1 cellular context compared by ENCODE assay signal in genomic region chr3:58009026-58009748, GRCh38.
A peak's percentile ranks its signal among the peaks of the same experiment; 100 is the strongest.
TF ChIP-seq lines count a peak whose summit lies in the region.

No MANE protein-coding gene starts in this region.

TF ChIP-seq in HepG2, 621 proteins besides CTCF, POLR2A, EP300 and RAD21 (continued from another document):
- TF ChIP-seq MLX (CRISPR knock-in tag; IDR thresholded peaks at IDR 0.05): no peak
- peak; percentile 71; the same call in 1 of the 2 replicates for TF ChIP-seq ZNF501 (CRISPR knock-in tag; IDR thresholded peaks at IDR 0.05)
- peak; percentile 25; the same call in 1 of the 2 replicates for TF ChIP-seq ZNF687 (CRISPR knock-in tag; IDR thresholded peaks at IDR 0.05)
- TF ChIP-seq TRIM22 (IDR thresholded peaks at IDR 0.05): no peak
- no peak for TF ChIP-seq MAF1 (CRISPR knock-in tag; IDR thresholded peaks at IDR 0.05; ENCODE audit: borderline replicate concordance)
- TF ChIP-seq ZNF558 (CRISPR knock-in tag; IDR thresholded peaks at IDR 0.05; ENCODE audit: borderline replicate concordance): 0 out of 2 replicates have a peak, but pooled peaks have one; percentile 49
- TF ChIP-seq DMTF1 (CRISPR knock-in tag; IDR thresholded peaks at IDR 0.05): 0 out of 2 replicates have a peak, but pooled peaks have one; percentile 42
- 0 out of 2 replicates have a peak, but pooled peaks have one; percentile 32 for TF ChIP-seq ZNF3 (CRISPR knock-in tag; IDR thresholded peaks at IDR 0.05)
- peak; percentile 34 for TF ChIP-seq AGO2 (optimal IDR thresholded peaks at IDR 0.05; ENCODE audit: low read depth, low read length)
- no peak for TF ChIP-seq NBN (conservative IDR thresholded peaks at IDR 0.05)
- TF ChIP-seq ASH2L (IDR thresholded peaks at IDR 0.05; ENCODE audit: insufficient read length, low read depth, low read length): peak; percentile 23
- no peak for TF ChIP-seq ZBTB25 (CRISPR knock-in tag; IDR thresholded peaks at IDR 0.05)
- TF ChIP-seq CCDC6 (CRISPR knock-in tag; IDR thresholded peaks at IDR 0.05): no peak
- no peak for TF ChIP-seq ZBTB33 (CRISPR knock-in tag; IDR thresholded peaks at IDR 0.05)
- TF ChIP-seq RBM22 (optimal IDR thresholded peaks at IDR 0.05; ENCODE audit: low read length): peak; percentile 24
- TF ChIP-seq ZBTB8A (CRISPR knock-in tag; IDR thresholded peaks at IDR 0.05; ENCODE audit: borderline replicate concordance, low read depth): no peak
- TF ChIP-seq ZNF138 (CRISPR knock-in tag; IDR thresholded peaks at IDR 0.05; ENCODE audit: low read depth): 0 out of 2 replicates have a peak, but pooled peaks have one; percentile 45
- TF ChIP-seq ARNT (IDR thresholded peaks at IDR 0.05): no peak
- no peak; the same call in 1 of the 2 replicates for TF ChIP-seq ZNF234 (CRISPR knock-in tag; conservative IDR thresholded peaks at IDR 0.05)
- peak; percentile 92 for TF ChIP-seq ZNF263 (CRISPR knock-in tag; IDR thresholded peaks at IDR 0.05)
- TF ChIP-seq SNAI1 (CRISPR knock-in tag; IDR thresholded peaks at IDR 0.05; ENCODE audit: borderline replicate concordance): peak; percentile 93
- TF ChIP-seq ZBTB40 (IDR thresholded peaks at IDR 0.05): no peak
- 0 out of 2 replicates have a peak, but pooled peaks have one; percentile 7 for TF ChIP-seq ZBTB40 (CRISPR knock-in tag; IDR thresholded peaks at IDR 0.05)
- TF ChIP-seq SNAPC5 (CRISPR knock-in tag; IDR thresholded peaks at IDR 0.05; ENCODE audit: borderline replicate concordance): no peak
- TF ChIP-seq ZNF562 (CRISPR knock-in tag; IDR thresholded peaks at IDR 0.05; ENCODE audit: borderline replicate concordance): no peak
- no peak for TF ChIP-seq ZKSCAN1 (IDR thresholded peaks at IDR 0.05; ENCODE audit: low read length)
